Comparison of ENCODE assay signal across 12 cellular contexts in genomic region chr6:30844118-30844535, GRCh38. TPM values are rescaled to one million over a fixed set of nuclear protein-coding genes. Genes with fewer than 3 reads are reported as not detected.
DNase-seq lines count a peak whose midpoint lies in the region; ATAC-seq and TF ChIP-seq lines count a peak whose summit lies in the region.
"Had no signal": no experiment of that assay in that cellular context is flagged by ENCODE, and none has a peak within 500 bp of the region (broad histone marks: within the 10 kb centered on the region; RNA-seq: fewer than 3 reads in every experiment).

No MANE protein-coding gene starts in this region.

- ATAC-seq in HG03378 (IDR thresholded peaks at IDR 0.05; ENCODE audit: unreplicated experiment), result no peak
- ATAC-seq in psoas muscle, result no peak

- peaks cover 61% of the 10 kb centered on the region for H3K4me1 Mint-ChIP-seq in chondrocyte (ENCODE audit: low read depth)

- H3K27me3 Mint-ChIP-seq in chondrocyte (ENCODE audit: low read depth), result no peaks in the 10 kb centered on the region

- H3K36me3 ChIP-seq in mesodermal cell (ENCODE audit: control insufficient read depth, insufficient read depth, low read length) (no peaks in the 10 kb centered on the region), psoas muscle (ENCODE audit: insufficient read depth in 1 of 2, low read depth in 1 of 2) (no peaks in the 10 kb centered on the region)

- no peak overlapping the region for H3K4me3 ChIP-seq in AG09309 (ENCODE audit: control insufficient read depth, low read depth, low read length)
- H3K4me3 ChIP-seq in Jurkat, Clone E6-1 (ENCODE audit: low read length), result peak overlapping the region; percentile 38
- H3K4me3 ChIP-seq in mesodermal cell (ENCODE audit: extremely low read depth, insufficient read depth, low read length, poor library complexity, severe bottlenecking), result no peak overlapping the region
- H3K4me3 ChIP-seq in psoas muscle, result no peak overlapping the region

- H3K27ac Mint-ChIP-seq in chondrocyte (ENCODE audit: unreplicated experiment), result peak overlapping the region; percentile 91

- peaks cover 36% of the 10 kb centered on the region for H3K4me1 ChIP-seq in mesodermal cell (ENCODE audit: control insufficient read depth, insufficient read depth, low read length, poor library complexity, severe bottlenecking)
- no peaks in the 10 kb centered on the region for H3K4me1 ChIP-seq in psoas muscle

- 79% methylated on average over 3 of the region's 3 CpGs; no CpG with 5 or more reads in 1 of the 2 experiments for WGBS in mesodermal cell (ENCODE audit: insufficient coverage in 2 of 2), 2 experiments
- 47 to 64% (median 62%) methylated on average over 3 of the region's 3 CpGs for WGBS in psoas muscle, 3 donors

- TF ChIP-seq CTCF in AG09309 (IDR thresholded peaks at IDR 0.05; ENCODE audit: control insufficient read depth, insufficient read depth, low read depth, low read length, missing control alignments) (peak; percentile 23), chondrocyte (IDR thresholded peaks at IDR 0.05) (peak; percentile 59), psoas muscle (IDR thresholded peaks at IDR 0.05) (no peak)

- peak; percentile 17 for DNase-seq in AG09309 (ENCODE audit: low read depth)
- DNase-seq in Jurkat, Clone E6-1 (ENCODE audit: low read depth, low spot score), result no peak
- no peak for DNase-seq in chondrocyte (ENCODE audit: low spot score)
- no peak for DNase-seq in NCI-H748 (lab: John Stamatoyannopoulos, UW; ENCODE audit: unreplicated experiment)
- no peak for DNase-seq in stimulated activated CD4-positive, alpha-beta T cell treated with anti-CD3 and anti-CD28 coated beads, Interleukin-4, amount 100 ng/mL, for 4 hours
- DNase-seq in psoas muscle, result no peak
- DNase-seq: activated CD4-positive, CD25-positive, alpha-beta regulatory T cell; CD4-positive, CD25-positive, alpha-beta regulatory T cell; dermis blood vessel endothelial cell; posterior cingulate gyrus had no signal

- H3K4me3 Mint-ChIP-seq in chondrocyte (ENCODE audit: unreplicated experiment), result peak overlapping the region; percentile 10
- H3K4me3 Mint-ChIP-seq: CD4-positive, CD25-positive, alpha-beta regulatory T cell had no signal

- intact Hi-C loops in psoas muscle (cut with DNase I), result loop anchor here in 1 of 2 donors (5.0 kb wide), 1 partner anchor 292 kb away; no protein-coding TSS in a partner anchor

- H3K27ac ChIP-seq in mesodermal cell (ENCODE audit: low read depth, low read length, severe bottlenecking) (peak overlapping the region; percentile 77), psoas muscle (no peak overlapping the region)

- no peaks in the 10 kb centered on the region for H3K36me3 Mint-ChIP-seq in chondrocyte (ENCODE audit: low read depth)
- H3K36me3 Mint-ChIP-seq: CD4-positive, CD25-positive, alpha-beta regulatory T cell had no signal

- no peaks in the 10 kb centered on the region for H3K9me3 Mint-ChIP-seq in chondrocyte (ENCODE audit: low read depth)

- no peaks in the 10 kb centered on the region for H3K27me3 ChIP-seq in psoas muscle (ENCODE audit: insufficient read depth in 3 of 3, low read length in 2 of 3)

- H3K9me3 ChIP-seq in mesodermal cell (ENCODE audit: control insufficient read depth, low read length) (no peaks in the 10 kb centered on the region), psoas muscle (no peaks in the 10 kb centered on the region)

RNA-seq across cellular contexts. Expression of gene DDR1, which starts 40.2 kb away (rescaled TPM):
- polyA plus RNA-seq in Jurkat, Clone E6-1 (2012; ENCODE audit: insufficient read depth, insufficient read length), result 12.3 TPM
- total RNA-seq in chondrocyte (112 to 157 TPM (median 117 TPM) in 3 replicates), psoas muscle (100 to 1,000 TPM in 1 of 4 donors, 10 to 100 TPM in 3; 26.3 to 129 (median 54.2) TPM)
- polyA plus RNA-seq in mesodermal cell (2013, experiment 1 of 2), result 89.1 TPM
- polyA plus RNA-seq in mesodermal cell (2013, experiment 2 of 2), result 68.7 TPM
- 10 to 100 TPM in 2 of 3 donors, 1 to 10 TPM in 1; 2.2 to 10.8 (median 10.5) TPM for polyA plus RNA-seq in psoas muscle
